8 cellular contexts compared by ENCODE assay signal in genomic region chr2:225660262-225661091, GRCh38.
DNase-seq lines count a peak whose midpoint lies in the region; ATAC-seq and TF ChIP-seq lines count a peak whose summit lies in the region.

No MANE protein-coding gene starts in this region.

- WGBS in lower leg skin, 2 donors = 16% methylated on average over 11 of the region's 11 CpGs

- H3K9me3 ChIP-seq in BE2C = no peaks in the 10 kb centered on the region

- no peak overlapping the region for H3K4me3 ChIP-seq in BE2C (ENCODE audit: low read depth, low read length)
- H3K4me3 ChIP-seq in choroid plexus epithelial cell (ENCODE audit: low read depth, low read length) = no peak overlapping the region
- no peak overlapping the region for H3K4me3 ChIP-seq in lower leg skin (ENCODE audit: low read depth, poor library complexity, severe bottlenecking)

- H3K27me3 ChIP-seq in BE2C = 0 out of 2 replicates have a peak, but pooled peaks cover 6% of the 10 kb centered on the region

- no peak for TF ChIP-seq POLR2A in lower leg skin (IDR thresholded peaks at IDR 0.05)

- ATAC-seq in GM18909 (IDR thresholded peaks at IDR 0.05; ENCODE audit: poor library complexity, unreplicated experiment) (peak; percentile 87), HG03159 (IDR thresholded peaks at IDR 0.05; ENCODE audit: unreplicated experiment) (peak; percentile 86)

- H3K36me3 ChIP-seq in BE2C = no peaks in the 10 kb centered on the region

- DNase-seq in BE2C (peak; percentile 83), NCI-H226 (peak; percentile 19), choroid plexus epithelial cell (ENCODE audit: low read depth) (peak; percentile 79), lower leg skin (ENCODE audit: low spot score in 2 of 2) (peak; percentile 56 to 93)
- DNase-seq in activated CD4-positive, alpha-beta T cell treated with anti-CD3 and anti-CD28 coated beads for 24 hours (ENCODE audit: low read depth in 2 of 2) = peak; percentile 71 to 73
- DNase-seq in stimulated activated CD8-positive, alpha-beta memory T cell treated with anti-CD3 and anti-CD28 coated beads, Interleukin-12 subunit alpha, Interleukin-12 subunit beta, amount 100 ng/mL, for 1 hour (ENCODE audit: low read depth) = peak; percentile 40

- intact Hi-C loops in lower leg skin (cut with DNase I; ENCODE audit: low total_unique reads) = loop anchor here (5.0 kb wide), 1 partner anchor 378 kb away; no protein-coding TSS in a partner anchor

- TF ChIP-seq CTCF in BE2C (IDR thresholded peaks at IDR 0.05; ENCODE audit: low read depth, low read length) (peak; percentile 92), choroid plexus epithelial cell (conservative IDR thresholded peaks at IDR 0.05; ENCODE audit: low read depth, low read length) (peak; percentile 92), lower leg skin (IDR thresholded peaks at IDR 0.05) (no peak)

- H3K4me1 ChIP-seq in BE2C = no peaks in the 10 kb centered on the region; the same call in 1 of the 2 replicates

Comparison
In these comparisons a context has a peak if more than half of its experiments do, and no peak if none do; other contexts are left out.
1. DNase-seq: peak in every context shown above with its lines; median percentile 83 in BE2C; 79 in choroid plexus epithelial cell; 74 in lower leg skin; 72 in activated CD4-positive, alpha-beta T cell treated with anti-CD3 and anti-CD28 coated beads for 24 hours; 40 in stimulated activated CD8-positive, alpha-beta memory T cell treated with anti-CD3 and anti-CD28 coated beads, Interleukin-12 subunit alpha, Interleukin-12 subunit beta, amount 100 ng/mL, for 1 hour; 19 in NCI-H226.
2. CTCF ChIP-seq: peak in BE2C (single experiment) and choroid plexus epithelial cell (single experiment); none in lower leg skin (0 of 3).